12 cellular contexts compared by ENCODE assay signal in genomic region chr12:124497039-124497438, GRCh38.
DNase-seq lines count a peak whose midpoint lies in the region; ATAC-seq and TF ChIP-seq lines count a peak whose summit lies in the region.
"Had no signal": no experiment of that assay in that cellular context is flagged by ENCODE, and none has a peak within 500 bp of the region (broad histone marks: within the 10 kb centered on the region; RNA-seq: fewer than 3 reads in every experiment).

No MANE protein-coding gene starts in this region.

- no peak overlapping the region for H3K23ac ChIP-seq in mesendoderm (ENCODE audit: low read length)

- no peak overlapping the region for H3K18ac ChIP-seq in mesendoderm (ENCODE audit: low read length)

- TSS peak; percentile 5 for BruUV-seq in Panc1 (replicated peaks; lab: Mats Ljungman, UMichigan)

- no peak overlapping the region for H2AK5ac ChIP-seq in mesendoderm (ENCODE audit: low read length)

- H3K4me1 ChIP-seq in Panc1 (ENCODE audit: control insufficient read depth, insufficient read depth, low read length) (peaks cover 67% of the 10 kb centered on the region), endodermal cell (ENCODE audit: control insufficient read depth, insufficient read depth, low read length) (peaks cover 18% of the 10 kb centered on the region), mesendoderm (ENCODE audit: control insufficient read depth, low read depth, low read length) (peaks cover 15% of the 10 kb centered on the region), upper lobe of left lung (peaks cover 49 to 64% (median 53%) of the 10 kb centered on the region in 4 donors), MM.1S (ENCODE audit: low read length) (no peaks in the 10 kb centered on the region)

- H3K79me2 ChIP-seq in mesendoderm (ENCODE audit: control insufficient read depth, insufficient read depth, low read length) (peaks cover 71% of the 10 kb centered on the region), MM.1S (ENCODE audit: low read length) (peaks cover 82% of the 10 kb centered on the region)

- H2BK120ac ChIP-seq in mesendoderm (ENCODE audit: low read depth, low read length) = no peak overlapping the region

- H3K9me3 Mint-ChIP-seq in endodermal cell = no peaks in the 10 kb centered on the region
- H3K9me3 Mint-ChIP-seq in activated T-cell treated with anti-CD3 and anti-CD28 coated beads, Interleukin-2, amount 50 U/mL, for 72 hours = no peaks in the 10 kb centered on the region

- TF ChIP-seq CTCF in Panc1 (IDR thresholded peaks at IDR 0.05) (no peak), endodermal cell (conservative IDR thresholded peaks at IDR 0.05) (no peak), upper lobe of left lung (IDR thresholded peaks at IDR 0.05) (no peak), MM.1S (IDR thresholded peaks at IDR 0.05; ENCODE audit: low read length) (no peak)

- H4K8ac ChIP-seq in mesendoderm (ENCODE audit: low read depth, low read length) = no peak overlapping the region

- WGBS in endodermal cell (ENCODE audit: insufficient coverage in 1 of 2, insufficient read length in 1 of 2), 2 experiments = 92 to 96% methylated on average over 12 to 13 of the region's 13 CpGs
- no CpG with 5 or more reads among the region's 13 CpGs for WGBS in mesendoderm (ENCODE audit: extremely low coverage, insufficient coverage, low lambda C conversion rate)
- 40 to 62% methylated on average over 11 to 13 of the region's 13 CpGs for WGBS in upper lobe of left lung, 2 donors

- H4K20me1 ChIP-seq in MM.1S (ENCODE audit: insufficient read depth, low read length) = 0 out of 2 replicates have a peak, but pooled peaks cover 3% of the 10 kb centered on the region

- no peak overlapping the region for H3K4me2 ChIP-seq in mesendoderm (ENCODE audit: low read length)
- no peak overlapping the region for H3K4me2 ChIP-seq in MM.1S (ENCODE audit: low read depth, low read length)

- no peak overlapping the region for H2BK15ac ChIP-seq in mesendoderm (replicated peaks; ENCODE audit: low read depth)

- H3K27me3 Mint-ChIP-seq in endodermal cell (ENCODE audit: insufficient read depth) = no peaks in the 10 kb centered on the region
- no peaks in the 10 kb centered on the region for H3K27me3 Mint-ChIP-seq in activated T-cell treated with anti-CD3 and anti-CD28 coated beads, Interleukin-2, amount 50 U/mL, for 72 hours (ENCODE audit: low read depth)
- H3K27me3 Mint-ChIP-seq: activated naive CD8-positive, alpha-beta T cell had no signal

- H3K56ac ChIP-seq in mesendoderm (ENCODE audit: low read length) = peak overlapping the region; percentile 2

- H4K5ac ChIP-seq in mesendoderm (ENCODE audit: low read length) = no peak overlapping the region

- H3K9ac ChIP-seq in endodermal cell (ENCODE audit: extremely low read depth, low read length, poor library complexity, severe bottlenecking) = no peak overlapping the region
- H3K9ac ChIP-seq in mesendoderm (ENCODE audit: low read length) = no peak overlapping the region
- no peak overlapping the region for H3K9ac ChIP-seq in MM.1S (ENCODE audit: low read length)
- H3K9ac ChIP-seq: SK-N-SH had no signal

- H3K36me3 Mint-ChIP-seq in endodermal cell (ENCODE audit: low read depth) = peaks cover 9% of the 10 kb centered on the region
- peaks cover 0 to 4% of the 10 kb centered on the region in 2 donors for H3K36me3 Mint-ChIP-seq in activated T-cell treated with anti-CD3 and anti-CD28 coated beads, Interleukin-2, amount 50 U/mL, for 72 hours (ENCODE audit: insufficient read depth in 2 of 2)
- H3K36me3 Mint-ChIP-seq: activated naive CD8-positive, alpha-beta T cell had no signal

- H3K27ac ChIP-seq in Panc1 (ENCODE audit: low read length) (peak overlapping the region; percentile 57), endodermal cell (ENCODE audit: low read depth, low read length) (no peak overlapping the region), mesendoderm (ENCODE audit: low read depth, low read length) (no peak overlapping the region), upper lobe of left lung (peak overlapping the region; percentile 17 to 69 (median 48)), MM.1S (ENCODE audit: low read length) (no peak overlapping the region)

- H3F3A ChIP-seq in MM.1S (ENCODE audit: insufficient read depth, low read length) = no peaks in the 10 kb centered on the region

- H3K4me1 Mint-ChIP-seq in endodermal cell = peaks cover 28% of the 10 kb centered on the region
- peaks cover 51% of the 10 kb centered on the region for H3K4me1 Mint-ChIP-seq in activated T-cell treated with anti-CD3 and anti-CD28 coated beads, Interleukin-2, amount 50 U/mL, for 72 hours (ENCODE audit: low read depth)

- no peaks in the 10 kb centered on the region for H3K27me3 ChIP-seq in Panc1 (ENCODE audit: control insufficient read depth, insufficient read depth, low read length)
- H3K27me3 ChIP-seq in endodermal cell (ENCODE audit: control insufficient read depth, insufficient read depth, low read length, poor library complexity, severe bottlenecking) = no peaks in the 10 kb centered on the region
- no peaks in the 10 kb centered on the region for H3K27me3 ChIP-seq in mesendoderm (ENCODE audit: insufficient read depth, low read length, poor library complexity)
- no peaks in the 10 kb centered on the region for H3K27me3 ChIP-seq in upper lobe of left lung
- no peaks in the 10 kb centered on the region for H3K27me3 ChIP-seq in MM.1S (replicated peaks; ENCODE audit: insufficient read depth, low read length)
- H3K27me3 ChIP-seq: MG63 had no signal

- peak overlapping the region; percentile 82 for H3K27ac Mint-ChIP-seq in endodermal cell
- no peak overlapping the region for H3K27ac Mint-ChIP-seq in activated T-cell treated with anti-CD3 and anti-CD28 coated beads, Interleukin-2, amount 50 U/mL, for 72 hours
- H3K27ac Mint-ChIP-seq: activated naive CD8-positive, alpha-beta T cell had no signal

- H3K4me3 ChIP-seq in Panc1 (ENCODE audit: low read depth in 2 of 2, low read length in 2 of 2) = no peak overlapping the region
- no peak overlapping the region for H3K4me3 ChIP-seq in endodermal cell (ENCODE audit: low read length)
- H3K4me3 ChIP-seq in mesendoderm (ENCODE audit: low read length) = no peak overlapping the region
- H3K4me3 ChIP-seq in upper lobe of left lung = no peak overlapping the region
- no peak overlapping the region for H3K4me3 ChIP-seq in MM.1S (ENCODE audit: low read length)
- H3K4me3 ChIP-seq: MG63 had no signal

- no peak overlapping the region for H2BK5ac ChIP-seq in mesendoderm (ENCODE audit: low read length)

- H3K36me3 ChIP-seq in Panc1 (ENCODE audit: control insufficient read depth, insufficient read depth, low read length) = peaks cover 3% of the 10 kb centered on the region; the same call in 1 of the 2 replicates
- peaks cover 6% of the 10 kb centered on the region for H3K36me3 ChIP-seq in endodermal cell (ENCODE audit: control insufficient read depth, insufficient read depth, low read length)
- H3K36me3 ChIP-seq in mesendoderm (ENCODE audit: control insufficient read depth, insufficient read depth, low read length) = peaks cover 2% of the 10 kb centered on the region
- peaks cover 7 to 33% (median 13%) of the 10 kb centered on the region in 4 donors for H3K36me3 ChIP-seq in upper lobe of left lung
- H3K36me3 ChIP-seq in MM.1S (replicated peaks; ENCODE audit: insufficient read depth, low read length) = no peaks in the 10 kb centered on the region

- in situ Hi-C loops in Panc1 (cut with HindIII; ENCODE audit: low pct_unique_long_range_greater_than_20kb, low sequenced_read_pairs) = no loop called here

- H3K4me3 Mint-ChIP-seq in endodermal cell = no peak overlapping the region
- no peak overlapping the region for H3K4me3 Mint-ChIP-seq in activated T-cell treated with anti-CD3 and anti-CD28 coated beads, Interleukin-2, amount 50 U/mL, for 72 hours
- H3K4me3 Mint-ChIP-seq: activated naive CD8-positive, alpha-beta T cell had no signal

- TF ChIP-seq EP300 in upper lobe of left lung (IDR thresholded peaks at IDR 0.05) = peak in 1 of 4 donors; percentile 32

- DNase-seq in Panc1 (ENCODE audit: low read depth, low spot score) = no peak
- DNase-seq in endodermal cell = no peak
- no peak for DNase-seq in mesendoderm
- no peak for DNase-seq in upper lobe of left lung
- no peak for DNase-seq in MM.1S
- DNase-seq in activated T-cell treated with anti-CD3 and anti-CD28 coated beads, Interleukin-2, amount 50 U/mL, for 72 hours = no peak
- no peak for DNase-seq in SHP77 (lab: John Stamatoyannopoulos, UW)
- DNase-seq: activated CD4-positive, alpha-beta T cell treated with anti-CD3 and anti-CD28 coated beads, Interleukin-2, amount 50 U/mL, for 1 hour; DND-41 had no signal

- no peak overlapping the region for H2AFZ ChIP-seq in MM.1S (ENCODE audit: low read length)

- CTCF ChIA-PET in Panc1 (lab: Charles Lee) = interaction anchor here (0.5 kb wide), 1 partner anchor 269 kb away, joined by 3 read pairs; no protein-coding TSS in a partner anchor

- H3K9me2 ChIP-seq in MM.1S (replicated peaks; ENCODE audit: insufficient read depth, low read length) = no peaks in the 10 kb centered on the region
- H3K9me2 ChIP-seq: SK-N-SH had no signal

- intact Hi-C loops in Panc1 (cut with micrococcal nuclease; ENCODE audit: unreplicated experiment) = no loop called here

- H3K79me1 ChIP-seq in mesendoderm (ENCODE audit: low read length) = peaks cover 41% of the 10 kb centered on the region

- H3K9me3 ChIP-seq in Panc1 (ENCODE audit: control insufficient read depth, insufficient read depth, low read depth, low read length) (no peaks in the 10 kb centered on the region), endodermal cell (ENCODE audit: control insufficient read depth, low read length) (no peaks in the 10 kb centered on the region), upper lobe of left lung (no peaks in the 10 kb centered on the region), MM.1S (replicated peaks; ENCODE audit: insufficient read depth, low read length) (no peaks in the 10 kb centered on the region)
- H3K9me3 ChIP-seq: MG63, SK-N-SH had no signal

- no peak for TF ChIP-seq POLR2A in upper lobe of left lung (IDR thresholded peaks at IDR 0.05)

- no peak overlapping the region for H3K4ac ChIP-seq in mesendoderm (ENCODE audit: low read depth, low read length)

- ATAC-seq in Panc1 (no peak; the same call in 1 of the 2 replicates), upper lobe of left lung (ENCODE audit: low FRiP score in 2 of 2) (peak in 1 of 2 donors; percentile 33)
- no peak for ATAC-seq in activated T-cell treated with anti-CD3 and anti-CD28 coated beads, Interleukin-2, amount 50 U/mL, for 72 hours (replicated peaks in 1 of 2)

- POLR2A ChIA-PET in Panc1 (lab: Charles Lee) = no interaction called here

Comparison
In these comparisons a context has a peak if more than half of its experiments do, and no peak if none do; other contexts are left out.
1. H3K27ac ChIP-seq: peak in Panc1 (single experiment) and upper lobe of left lung (4 of 4); none in endodermal cell (single experiment), mesendoderm (single experiment) and MM.1S (single experiment).